Comparison of ENCODE assay signal across 21 cellular contexts in the genomic region with DNA sequence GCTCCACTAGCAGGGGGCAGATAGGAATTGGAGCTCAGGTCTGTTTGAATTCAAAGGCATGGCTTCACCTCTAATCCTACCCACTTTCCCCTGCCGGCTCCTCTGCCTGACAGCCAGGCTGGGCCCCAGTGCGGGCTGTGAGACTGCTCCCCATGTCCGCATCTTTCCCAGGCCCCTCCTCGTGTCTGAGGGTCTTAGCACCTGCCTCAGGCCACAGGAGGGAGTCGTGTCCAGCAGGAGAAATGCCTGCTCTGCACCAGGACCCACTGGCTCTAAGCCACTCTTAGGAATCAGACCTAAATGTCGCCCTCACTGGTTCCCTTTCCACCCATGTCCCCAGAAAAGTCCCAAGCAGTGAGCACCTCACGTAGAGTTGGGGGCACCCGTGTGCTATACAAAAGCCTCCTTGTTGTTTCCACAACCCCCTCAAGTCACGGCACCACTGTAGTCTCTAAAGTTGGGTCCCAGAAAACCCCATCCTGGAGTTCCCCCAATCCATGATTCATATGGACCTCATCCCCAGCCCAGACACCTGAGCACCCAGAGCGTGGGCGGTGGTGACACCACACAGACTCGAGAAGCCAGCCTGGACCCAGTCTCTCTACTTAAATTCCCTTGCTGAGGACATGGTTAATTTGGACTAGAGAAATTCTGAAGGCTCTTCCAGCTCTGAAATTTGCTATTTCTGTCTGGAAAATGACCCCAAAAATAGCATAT.
DNase-seq lines count a peak whose midpoint lies in the region; ATAC-seq and TF ChIP-seq lines count a peak whose summit lies in the region.
"Had no signal": no experiment of that assay in that cellular context is flagged by ENCODE, and none has a peak within 500 bp of the region (broad histone marks: within the 10 kb centered on the region; RNA-seq: fewer than 3 reads in every experiment).

No MANE protein-coding gene starts in this region.

- H3K4me3 ChIP-seq in IMR-90 (ENCODE audit: insufficient read depth, low read depth, low read length) (no peak overlapping the region), epithelial cell of esophagus (ENCODE audit: low read length) (no peak overlapping the region), PC-3 (ENCODE audit: low read length) (no peak overlapping the region), foreskin fibroblast (ENCODE audit: low read depth in 1 of 2, low read length in 2 of 2) (no peak overlapping the region)
- H3K4me3 ChIP-seq: body of pancreas, SK-N-MC had no signal

- H3K18ac ChIP-seq in IMR-90 (ENCODE audit: low read depth, low read length): no peak overlapping the region

- no peak overlapping the region for H3K23ac ChIP-seq in IMR-90 (ENCODE audit: low read depth, low read length)

- TF ChIP-seq POLR2A in IMR-90 (IDR thresholded peaks at IDR 0.05; ENCODE audit: low read depth, low read length): no peak

- no peaks in the 10 kb centered on the region for H3K9me3 ChIP-seq in IMR-90 (ENCODE audit: control insufficient read depth, insufficient read depth, low read length)
- no peaks in the 10 kb centered on the region for H3K9me3 ChIP-seq in PC-3 (ENCODE audit: low read length)
- H3K9me3 ChIP-seq: body of pancreas had no signal

- no peaks in the 10 kb centered on the region for H3F3A ChIP-seq in PC-3 (ENCODE audit: low read length, unreplicated experiment)

- no peak overlapping the region for H3K4ac ChIP-seq in IMR-90 (ENCODE audit: low read depth, low read length)

- CTCF ChIA-PET in IMR-90 (lab: Yijun Ruan, JAX): no interaction called here
- CTCF ChIA-PET in PC-3 (lab: Charles Lee): no interaction called here

- H3K36me3 ChIP-seq in IMR-90 (ENCODE audit: control insufficient read depth, insufficient read depth, low read length) (no peaks in the 10 kb centered on the region), PC-3 (ENCODE audit: low read depth, low read length) (no peaks in the 10 kb centered on the region)

- H3K9me2 ChIP-seq in PC-3 (replicated peaks; ENCODE audit: low read length): no peaks in the 10 kb centered on the region

- 90% methylated on average over 2 of the region's 12 CpGs; no CpG with 5 or more reads in 1 of the 2 experiments for WGBS in IMR-90 (ENCODE audit: extremely low coverage in 2 of 2, insufficient read length in 1 of 2), 2 experiments

- no peak overlapping the region for H4K91ac ChIP-seq in IMR-90 (ENCODE audit: insufficient read depth, low read depth, low read length)

- H2AFZ ChIP-seq in IMR-90 (replicated peaks; ENCODE audit: low read length, poor library complexity) (no peak overlapping the region), PC-3 (ENCODE audit: low read length) (no peak overlapping the region)

- TF ChIP-seq CTCF in IMR-90 (conservative IDR thresholded peaks at IDR 0.05; ENCODE audit: low read depth, low read length) (no peak), epithelial cell of esophagus (IDR thresholded peaks at IDR 0.05; ENCODE audit: insufficient read depth, low read depth, low read length, missing control alignments) (no peak), PC-3 (conservative IDR thresholded peaks at IDR 0.05; ENCODE audit: low read depth, low read length) (no peak), GM13976 (IDR thresholded peaks at IDR 0.05; ENCODE audit: borderline replicate concordance, control extremely low read depth, extremely low read depth, insufficient read depth, missing control alignments) (no peak), foreskin fibroblast (IDR thresholded peaks at IDR 0.05; ENCODE audit: low read depth, low read length) (no peak)

- H2BK5ac ChIP-seq in IMR-90 (ENCODE audit: low read depth, low read length, poor library complexity, severe bottlenecking): no peak overlapping the region

- no peak for ATAC-seq in IMR-90 (ENCODE audit: low read depth)
- no peak for ATAC-seq in PC-3
- ATAC-seq: body of pancreas; foreskin keratinocyte; naive thymus-derived CD8-positive, alpha-beta T cell had no signal

- H3K79me2 ChIP-seq in PC-3 (ENCODE audit: low read length): no peaks in the 10 kb centered on the region

- no TSS peak for BruUV-seq in IMR-90 (replicated peaks; lab: Mats Ljungman, UMichigan)
- BruUV-seq in PC-3 (replicated peaks; lab: Mats Ljungman, UMichigan): no TSS peak

- no peaks in the 10 kb centered on the region for H4K20me1 ChIP-seq in IMR-90 (ENCODE audit: insufficient read depth, low read length)
- H4K20me1 ChIP-seq in PC-3 (ENCODE audit: low read length): no peaks in the 10 kb centered on the region

- dilution Hi-C loops in IMR-90 (cut with HindIII; ENCODE audit: low sequenced_read_pairs, unreplicated experiment): no loop called here

- H3K79me1 ChIP-seq in IMR-90 (ENCODE audit: low read depth in 1 of 2, low read length in 2 of 2): no peaks in the 10 kb centered on the region

- H3K4me2 ChIP-seq in IMR-90 (ENCODE audit: low read depth, low read length): no peak overlapping the region
- no peak overlapping the region for H3K4me2 ChIP-seq in PC-3 (ENCODE audit: low read length)

- no peak overlapping the region for H4K8ac ChIP-seq in IMR-90 (ENCODE audit: low read depth in 2 of 2, low read length in 2 of 2)

- peaks cover 32% of the 10 kb centered on the region for H3K27me3 ChIP-seq in IMR-90 (ENCODE audit: control insufficient read depth, insufficient read depth, low read length)
- peaks cover 32% of the 10 kb centered on the region for H3K27me3 ChIP-seq in PC-3 (ENCODE audit: low read length)
- H3K27me3 ChIP-seq: body of pancreas, foreskin keratinocyte had no signal

- DNase-seq in activated CD4-positive, alpha-beta T cell treated with anti-CD3 and anti-CD28 coated beads, Interleukin-2, amount 50 U/mL, for 48 hours: peak; percentile 8 to 40
- no peak for DNase-seq in activated CD4-positive, alpha-beta T cell treated with anti-CD3 and anti-CD28 coated beads, Interleukin-2, amount 50 U/mL, for 4 hours
- DNase-seq in IMR-90 (peak; percentile 19), epithelial cell of esophagus (ENCODE audit: low read depth) (peak; percentile 11), PC-3 (no peak), GM13976 (ENCODE audit: low spot score) (no peak), foreskin fibroblast (no peak)
- peak in 2 of 3 experiments; percentile 7 to 25 for DNase-seq in stimulated activated CD4-positive, alpha-beta T cell treated with anti-CD3 and anti-CD28 coated beads, TNF-alpha, amount 100 ng/mL, for 24 hours (ENCODE audit: low read depth in 3 of 3)
- DNase-seq: activated naive CD4-positive, alpha-beta T cell treated with anti-CD3 and anti-CD28 coated beads, Interleukin-2, amount 10 ng/mL, durations not matched to agents 7 days and 5 days; body of pancreas; DMS 273 treated with DMSO at 0.1 percent for 48 hours; foreskin keratinocyte; GDM1; KBM-7; kidney glomerular epithelial cell; mesenchymal stem cell; naive thymus-derived CD8-positive, alpha-beta T cell; NCI-H1930; NCI-H446; NK-92 treated with Interleukin-12 subunit alpha and Interleukin-12 subunit beta, amount 100 ng/mL, for 24 hours had no signal

- H3K14ac ChIP-seq in IMR-90 (replicated peaks; ENCODE audit: low read depth, low read length): no peak overlapping the region

- no peak overlapping the region for H2AK9ac ChIP-seq in IMR-90 (replicated peaks; ENCODE audit: low read depth, low read length, poor library complexity)

- no peak overlapping the region for H3K56ac ChIP-seq in IMR-90 (ENCODE audit: extremely low read depth, insufficient read depth, low read length)

- H4K5ac ChIP-seq in IMR-90 (ENCODE audit: low read depth, low read length): no peak overlapping the region

- POLR2A ChIA-PET in IMR-90 (lab: Charles Lee; ENCODE audit: unreplicated experiment) (no interaction called here), PC-3 (lab: Charles Lee; ENCODE audit: unreplicated experiment) (no interaction called here)

- H2BK120ac ChIP-seq in IMR-90 (ENCODE audit: low read depth, low read length): no peak overlapping the region

- in situ Hi-C loops in IMR-90 (cut with MboI; ENCODE audit: low sequenced_read_pairs): no loop called here
- in situ Hi-C loops in GM13976 (cut with MboI; ENCODE audit: low sequenced_read_pairs, unreplicated experiment): no loop called here

- H3K27ac ChIP-seq in IMR-90 (ENCODE audit: insufficient read depth, low read length) (no peak overlapping the region), PC-3 (ENCODE audit: low read length) (no peak overlapping the region)
- H3K27ac ChIP-seq: body of pancreas, foreskin keratinocyte, SK-N-MC had no signal

- no peak overlapping the region for H2BK20ac ChIP-seq in IMR-90 (ENCODE audit: low read depth, low read length)

- intact Hi-C loops in IMR-90 (cut with micrococcal nuclease): no loop called here
- intact Hi-C loops in PC-3 (cut with micrococcal nuclease): loop anchor here (10.0 kb wide), 1 partner anchor 462 kb away; the partner anchor contains the start of gene ZMIZ1

- no peaks in the 10 kb centered on the region for H3K4me1 ChIP-seq in IMR-90 (ENCODE audit: control insufficient read depth, insufficient read depth, low read length)
- H3K4me1 ChIP-seq in PC-3 (ENCODE audit: insufficient read depth, low read length): no peaks in the 10 kb centered on the region
- H3K4me1 ChIP-seq: body of pancreas, foreskin keratinocyte had no signal

- no peak for TF ChIP-seq RAD21 in IMR-90 (IDR thresholded peaks at IDR 0.05; ENCODE audit: low read length)

- H2AK5ac ChIP-seq in IMR-90 (ENCODE audit: low read depth, low read length): no peak overlapping the region

- no peak overlapping the region for H2BK15ac ChIP-seq in IMR-90 (ENCODE audit: low read depth, low read length)

- no peaks in the 10 kb centered on the region; the same call in 1 of the 2 replicates for H3K9me1 ChIP-seq in IMR-90 (ENCODE audit: insufficient read depth, low read length)

- no peak overlapping the region for H3K9ac ChIP-seq in IMR-90 (ENCODE audit: low read depth, low read length)
- no peak overlapping the region for H3K9ac ChIP-seq in PC-3 (ENCODE audit: low read length)

TF ChIP-seq in IMR-90, 13 proteins besides CTCF, POLR2A, EP300 and RAD21 (continues in another document):
- TF ChIP-seq BHLHE40 (IDR thresholded peaks at IDR 0.05; ENCODE audit: low read depth, low read length): no peak
- no peak for TF ChIP-seq CHD1 (IDR thresholded peaks at IDR 0.05; ENCODE audit: low read depth, low read length)
- no peak for TF ChIP-seq RCOR1 (IDR thresholded peaks at IDR 0.05; ENCODE audit: insufficient replicate concordance, low read length)
- no peak for TF ChIP-seq SMC3 (IDR thresholded peaks at IDR 0.05; ENCODE audit: low read depth, low read length)
- no peak for TF ChIP-seq MXI1 (IDR thresholded peaks at IDR 0.05; ENCODE audit: borderline replicate concordance, low read depth, low read length)
- TF ChIP-seq MAFK (IDR thresholded peaks at IDR 0.05; ENCODE audit: low read depth, low read length): no peak
- TF ChIP-seq NFE2L2 (IDR thresholded peaks at IDR 0.05; ENCODE audit: low read depth, low read length): no peak
- no peak for TF ChIP-seq CEBPB (IDR thresholded peaks at IDR 0.05; ENCODE audit: low read depth, low read length)
- no peak for TF ChIP-seq FOS (IDR thresholded peaks at IDR 0.05; ENCODE audit: low read depth, low read length)

Comparison
In these comparisons a context has a peak if more than half of its experiments do, and no peak if none do; other contexts are left out.
1. DNase-seq: peak in activated CD4-positive, alpha-beta T cell treated with anti-CD3 and anti-CD28 coated beads, Interleukin-2, amount 50 U/mL, for 48 hours (2 of 2), IMR-90 (single experiment), epithelial cell of esophagus (single experiment) and stimulated activated CD4-positive, alpha-beta T cell treated with anti-CD3 and anti-CD28 coated beads, TNF-alpha, amount 100 ng/mL, for 24 hours (2 of 3); none in activated CD4-positive, alpha-beta T cell treated with anti-CD3 and anti-CD28 coated beads, Interleukin-2, amount 50 U/mL, for 4 hours (0 of 2), PC-3 (single experiment), GM13976 (single experiment) and foreskin fibroblast (0 of 2).